ENCODE assay signal across 1 cellular context in genomic region chr12:93591137-93591868, GRCh38.
TF ChIP-seq lines count a peak whose summit lies in the region.

No MANE protein-coding gene starts in this region.

TF ChIP-seq in K562, 482 proteins besides CTCF, POLR2A, EP300 and RAD21 (continued from another document and continues in another):
- TF ChIP-seq ZBTB43 (CRISPR knock-in tag; IDR thresholded peaks at IDR 0.05) (no peak), MEF2A (IDR thresholded peaks at IDR 0.05; ENCODE audit: control insufficient read depth, low read depth, low read length) (no peak), NFIX (CRISPR knock-in tag; IDR thresholded peaks at IDR 0.05; ENCODE audit: low read depth) (no peak), EZH2 (IDR thresholded peaks at IDR 0.05; ENCODE audit: borderline replicate concordance, low read depth, low read length) (no peak), SOX6 (IDR thresholded peaks at IDR 0.05) (peak; percentile 73), ZNF280B (CRISPR knock-in tag; IDR thresholded peaks at IDR 0.05) (no peak), TCF7 (IDR thresholded peaks at IDR 0.05; ENCODE audit: borderline replicate concordance) (no peak), SMARCB1 (IDR thresholded peaks at IDR 0.05; ENCODE audit: insufficient read length, low read depth) (no peak), SMC3 (conservative IDR thresholded peaks at IDR 0.05; ENCODE audit: insufficient read depth, low read depth, low read length) (no peak), E2F8 (IDR thresholded peaks at IDR 0.05; ENCODE audit: low read depth, partially characterized antibody) (peak; percentile 16), MTA3 (IDR thresholded peaks at IDR 0.05; ENCODE audit: borderline replicate concordance) (peak; percentile 90), MAFF (IDR thresholded peaks at IDR 0.05; ENCODE audit: low read length) (peak; percentile 7; the same call in 1 of the 2 replicates), CREB3L1 (IDR thresholded peaks at IDR 0.05; ENCODE audit: borderline replicate concordance, low read depth) (peak; percentile 73), TBL1XR1 (IDR thresholded peaks at IDR 0.05; ENCODE audit: low read length in 2 of 2) (peak in 1 of 2 experiments; percentile 48; a peak in 1 of 4 replicates), DACH1 (IDR thresholded peaks at IDR 0.05; ENCODE audit: partially characterized antibody) (no peak), CEBPG (CRISPR knock-in tag; IDR thresholded peaks at IDR 0.05) (no peak), CEBPG (tag; conservative IDR thresholded peaks at IDR 0.05 in 1 of 2, IDR thresholded peaks at IDR 0.05 in 1 of 2) (no peak), HMBOX1 (IDR thresholded peaks at IDR 0.05) (peak; percentile 82), SMARCA4 (IDR thresholded peaks at IDR 0.05) (peak; percentile 18; the same call in 1 of the 2 replicates), NR4A1 (CRISPR knock-in tag; IDR thresholded peaks at IDR 0.05) (no peak), NR4A1 (tag; IDR thresholded peaks at IDR 0.05) (0 out of 2 replicates have a peak, but pooled peaks have one; percentile 51), ELK3 (CRISPR knock-in tag; IDR thresholded peaks at IDR 0.05) (no peak), MCM5 (IDR thresholded peaks at IDR 0.05; ENCODE audit: low read depth) (no peak), FOXA3 (CRISPR knock-in tag; conservative IDR thresholded peaks at IDR 0.05 in 1 of 2, IDR thresholded peaks at IDR 0.05 in 1 of 2) (no peak), TEAD1 (CRISPR knock-in tag; IDR thresholded peaks at IDR 0.05) (0 out of 4 replicates have a peak, but pooled peaks of 1 of the 2 experiments have one; percentile 53), ZNF41 (CRISPR knock-in tag; conservative IDR thresholded peaks at IDR 0.05) (no peak), RAD51 (IDR thresholded peaks at IDR 0.05; ENCODE audit: borderline replicate concordance, low read depth) (no peak), BHLHE40 (IDR thresholded peaks at IDR 0.05; ENCODE audit: low read length) (0 out of 2 replicates have a peak, but pooled peaks have one; percentile 23), CSDE1 (IDR thresholded peaks at IDR 0.05) (no peak), BMI1 (IDR thresholded peaks at IDR 0.05; ENCODE audit: low read length) (no peak), AFF1 (IDR thresholded peaks at IDR 0.05; ENCODE audit: low read depth in 1 of 2, partially characterized antibody in 2 of 2) (peak; percentile 80 to 82), TCF7L2 (IDR thresholded peaks at IDR 0.05; ENCODE audit: low read depth, low read length) (no peak), ZBTB12 (CRISPR knock-in tag; IDR thresholded peaks at IDR 0.05) (peak; percentile 42; the same call in 1 of the 2 replicates), NCOR1 (IDR thresholded peaks at IDR 0.05) (peak; percentile 81), MCM3 (IDR thresholded peaks at IDR 0.05) (no peak), C11orf30 (IDR thresholded peaks at IDR 0.05; ENCODE audit: low read depth) (peak; percentile 46; the same call in 1 of the 2 replicates), ZNF274 (IDR thresholded peaks at IDR 0.05; ENCODE audit: borderline replicate concordance, low read depth, low read length) (no peak), MEF2D (tag; conservative IDR thresholded peaks at IDR 0.05; ENCODE audit: low read depth) (no peak), FOXO4 (CRISPR knock-in tag; IDR thresholded peaks at IDR 0.05) (no peak), GABPB2 (CRISPR knock-in tag; conservative IDR thresholded peaks at IDR 0.05) (no peak), ZNF551 (CRISPR knock-in tag; IDR thresholded peaks at IDR 0.05) (no peak), CBFA2T2 (conservative IDR thresholded peaks at IDR 0.05) (0 out of 2 replicates have a peak, but pooled peaks have one; percentile 10), ZNF133 (CRISPR knock-in tag; IDR thresholded peaks at IDR 0.05) (no peak), FOXJ2 (tag; IDR thresholded peaks at IDR 0.05) (no peak), HBP1 (CRISPR knock-in tag; IDR thresholded peaks at IDR 0.05) (no peak), COPS2 (conservative IDR thresholded peaks at IDR 0.05) (no peak), ZBTB2 (IDR thresholded peaks at IDR 0.05) (peak; percentile 73)
